23 cellular contexts compared by ENCODE assay signal in genomic region chr2:134764164-134764563, GRCh38. TPM values are rescaled to one million over a fixed set of nuclear protein-coding genes. Genes with fewer than 3 reads are reported as not detected.
"Had no signal": no experiment of that assay in that cellular context is flagged by ENCODE, and none has a peak within 500 bp of the region (broad histone marks: within the 10 kb centered on the region; RNA-seq: fewer than 3 reads in every experiment).

No MANE protein-coding gene starts in this region.

- H3K27me3 ChIP-seq: Peyer's patch had no signal

- DNase-seq: activated CD4-positive, alpha-beta T cell treated with anti-CD3 and anti-CD28 coated beads for 36 hours; activated CD8-positive, alpha-beta memory T cell treated with anti-CD3 and anti-CD28 coated beads, Interleukin-2, amount 50 U/mL, for 4 hours; activated CD8-positive, alpha-beta T cell treated with anti-CD3 and anti-CD28 coated beads for 36 hours; activated gamma-delta T cell treated with Interleukin-2 at 50 U/mL for 16 hours; activated naive CD4-positive, alpha-beta T cell treated with anti-CD3 and anti-CD28 coated beads, Interleukin-2, amount 10 ng/mL, durations not matched to agents 7 days and 5 days; activated naive CD8-positive, alpha-beta T cell treated with anti-CD3 and anti-CD28 coated beads for 36 hours; activated T-cell treated with anti-CD3 and anti-CD28 coated beads, Interleukin-2, amount 50 U/mL, for 72 hours; aorta; KBM-7; NCI-H1105; NCI-H1436; NCI-H1694 treated with DMSO at 0.1 percent for 48 hours; NCI-H2029 treated with DMSO at 0.1 percent for 48 hours; NCI-H510A treated with DMSO at 0.1 percent for 48 hours; NCI-H69; NK-92 treated with Interleukin-12 subunit alpha and Interleukin-12 subunit beta, amount 100 ng/mL, for 24 hours; OCI-M1; Peyer's patch; SHP77; T1000; WERI-Rb-1 had no signal

- H3K36me3 ChIP-seq: Peyer's patch, WERI-Rb-1 had no signal

- H3K9me3 ChIP-seq: Peyer's patch had no signal

- FAIRE-seq: bronchial epithelial cell had no signal

- H3K4me3 ChIP-seq: Peyer's patch had no signal

- H3K27ac ChIP-seq: Peyer's patch, WERI-Rb-1 had no signal

- H3K4me1 ChIP-seq: Peyer's patch had no signal

RNA-seq across cellular contexts. Expression of gene TMEM163, which starts 45.4 kb away (rescaled TPM):
- total RNA-seq: activated CD8-positive, alpha-beta T cell treated with anti-CD3 and anti-CD28 coated beads for 36 hours; activated naive CD8-positive, alpha-beta T cell treated with anti-CD3 and anti-CD28 coated beads for 36 hours; bronchial epithelial cell; M059J had no signal
